ENCODE assay signal across 1 cellular context in genomic region chr1:144551543-144552424, GRCh38.
A peak's percentile ranks its signal among the peaks of the same experiment; 100 is the strongest.
TF ChIP-seq lines count a peak whose summit lies in the region.

No MANE protein-coding gene starts in this region.

TF ChIP-seq in HepG2, 621 proteins besides CTCF, POLR2A, EP300 and RAD21 (continued from another document):
- TF ChIP-seq, protein P1, sequence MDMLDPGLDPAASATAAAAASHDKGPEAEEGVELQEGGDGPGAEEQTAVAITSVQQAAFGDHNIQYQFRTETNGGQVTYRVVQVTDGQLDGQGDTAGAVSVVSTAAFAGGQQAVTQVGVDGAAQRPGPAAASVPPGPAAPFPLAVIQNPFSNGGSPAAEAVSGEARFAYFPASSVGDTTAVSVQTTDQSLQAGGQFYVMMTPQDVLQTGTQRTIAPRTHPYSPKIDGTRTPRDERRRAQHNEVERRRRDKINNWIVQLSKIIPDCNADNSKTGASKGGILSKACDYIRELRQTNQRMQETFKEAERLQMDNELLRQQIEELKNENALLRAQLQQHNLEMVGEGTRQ (IDR thresholded peaks at IDR 0.05; ENCODE audit: low read depth, low read length) = no peak
- TF ChIP-seq, protein P1 (CRISPR knock-in tag; IDR thresholded peaks at IDR 0.05; ENCODE audit: borderline replicate concordance) = no peak
- TF ChIP-seq KAT8 (CRISPR knock-in tag; IDR thresholded peaks at IDR 0.05) (0 out of 2 replicates have a peak, but pooled peaks have one; percentile 50), KDM5B (CRISPR knock-in tag; IDR thresholded peaks at IDR 0.05; ENCODE audit: borderline replicate concordance) (peak; percentile 40; the same call in 1 of the 2 replicates), MAFK (conservative IDR thresholded peaks at IDR 0.05 in 1 of 2, IDR thresholded peaks at IDR 0.05 in 1 of 2; ENCODE audit: low read length in 2 of 2) (peak; percentile 36 to 46), BCL6 (CRISPR knock-in tag; IDR thresholded peaks at IDR 0.05) (0 out of 2 replicates have a peak, but pooled peaks have one; percentile 13), SOX6 (IDR thresholded peaks at IDR 0.05) (no peak), SOX6 (CRISPR knock-in tag; IDR thresholded peaks at IDR 0.05) (0 out of 2 replicates have a peak, but pooled peaks have one; percentile 22), ZNF672 (CRISPR knock-in tag; IDR thresholded peaks at IDR 0.05) (no peak), TAF1 (CRISPR knock-in tag; IDR thresholded peaks at IDR 0.05) (peak; percentile 28; the same call in 1 of the 2 replicates), SAP130 (CRISPR knock-in tag; IDR thresholded peaks at IDR 0.05; ENCODE audit: low read depth) (peak; percentile 43), ZFP90 (CRISPR knock-in tag; IDR thresholded peaks at IDR 0.05; ENCODE audit: borderline replicate concordance) (0 out of 2 replicates have a peak, but pooled peaks have one; percentile 54), RBM39 (IDR thresholded peaks at IDR 0.05; ENCODE audit: low read depth, low read length, poor library complexity, severe bottlenecking) (peak; percentile 35), FOXA1 (IDR thresholded peaks at IDR 0.05) (no peak), FOXA1 (CRISPR knock-in tag; IDR thresholded peaks at IDR 0.05) (peak; percentile 72), MEF2D (CRISPR knock-in tag; IDR thresholded peaks at IDR 0.05) (0 out of 2 replicates have a peak, but pooled peaks have one; percentile 24), ZNF788 (CRISPR knock-in tag; IDR thresholded peaks at IDR 0.05; ENCODE audit: borderline replicate concordance) (peak; percentile 37; the same call in 1 of the 2 replicates), LCORL (IDR thresholded peaks at IDR 0.05) (no peak), LCORL (CRISPR knock-in tag; IDR thresholded peaks at IDR 0.05) (0 out of 2 replicates have a peak, but pooled peaks have one; percentile 35), ZIK1 (CRISPR knock-in tag; IDR thresholded peaks at IDR 0.05; ENCODE audit: borderline replicate concordance, low read depth) (peak; percentile 54; the same call in 1 of the 2 replicates), CREM (IDR thresholded peaks at IDR 0.05) (peak; percentile 76), CREM (CRISPR knock-in tag; IDR thresholded peaks at IDR 0.05) (no peak), HNRNPK (IDR thresholded peaks at IDR 0.05; ENCODE audit: low read depth, low read length, poor library complexity, severe bottlenecking) (no peak), EED (CRISPR knock-in tag; IDR thresholded peaks at IDR 0.05) (0 out of 2 replicates have a peak, but pooled peaks have one; percentile 36), ZBTB21 (CRISPR knock-in tag; IDR thresholded peaks at IDR 0.05) (peak; percentile 82), TAF15 (IDR thresholded peaks at IDR 0.05; ENCODE audit: low read depth, low read length, poor library complexity, severe bottlenecking) (no peak), HNF1B (CRISPR knock-in tag; IDR thresholded peaks at IDR 0.05) (no peak), E2F1 (CRISPR knock-in tag; IDR thresholded peaks at IDR 0.05) (no peak), ZBTB20 (CRISPR knock-in tag; IDR thresholded peaks at IDR 0.05; ENCODE audit: borderline replicate concordance, low read depth) (0 out of 2 replicates have a peak, but pooled peaks have one; percentile 26), HOXA9 (CRISPR knock-in tag; IDR thresholded peaks at IDR 0.05; ENCODE audit: borderline replicate concordance) (0 out of 2 replicates have a peak, but pooled peaks have one; percentile 26), SIN3A (IDR thresholded peaks at IDR 0.05; ENCODE audit: borderline replicate concordance, low read depth, low read length) (0 out of 2 replicates have a peak, but pooled peaks have one; percentile 17), ZNF687 (CRISPR knock-in tag; IDR thresholded peaks at IDR 0.05) (peak; percentile 83), ZNF207 (IDR thresholded peaks at IDR 0.05; ENCODE audit: borderline replicate concordance) (no peak), ZNF225 (CRISPR knock-in tag; IDR thresholded peaks at IDR 0.05) (0 out of 2 replicates have a peak, but pooled peaks have one; percentile 19), TARDBP (CRISPR knock-in tag; IDR thresholded peaks at IDR 0.05) (peak; percentile 9; the same call in 1 of the 2 replicates), ARHGAP35 (CRISPR knock-in tag; IDR thresholded peaks at IDR 0.05; ENCODE audit: borderline replicate concordance) (no peak), ZNF501 (CRISPR knock-in tag; IDR thresholded peaks at IDR 0.05) (peak; percentile 44; the same call in 1 of the 2 replicates), NR2C2 (CRISPR knock-in tag; IDR thresholded peaks at IDR 0.05; ENCODE audit: borderline replicate concordance) (peak; percentile 30; the same call in 1 of the 2 replicates), SALL2 (CRISPR knock-in tag; IDR thresholded peaks at IDR 0.05) (peak; percentile 63; the same call in 1 of the 2 replicates), ZNF383 (CRISPR knock-in tag; IDR thresholded peaks at IDR 0.05; ENCODE audit: borderline replicate concordance) (no peak), ZSCAN21 (CRISPR knock-in tag; IDR thresholded peaks at IDR 0.05; ENCODE audit: borderline replicate concordance) (peak; percentile 31; the same call in 1 of the 2 replicates), MED1 (CRISPR knock-in tag; IDR thresholded peaks at IDR 0.05) (peak; percentile 80), MIXL1 (CRISPR knock-in tag; IDR thresholded peaks at IDR 0.05) (0 out of 2 replicates have a peak, but pooled peaks have one; percentile 13), ASH2L (IDR thresholded peaks at IDR 0.05; ENCODE audit: insufficient read length, low read depth, low read length) (no peak), RBFOX2 (IDR thresholded peaks at IDR 0.05; ENCODE audit: low read depth, low read length) (peak; percentile 62), DR1 (CRISPR knock-in tag; IDR thresholded peaks at IDR 0.05) (peak; percentile 37; the same call in 1 of the 2 replicates), ZNF350 (CRISPR knock-in tag; IDR thresholded peaks at IDR 0.05; ENCODE audit: borderline replicate concordance, low read depth) (no peak)
- TF ChIP-seq, protein P2, sequence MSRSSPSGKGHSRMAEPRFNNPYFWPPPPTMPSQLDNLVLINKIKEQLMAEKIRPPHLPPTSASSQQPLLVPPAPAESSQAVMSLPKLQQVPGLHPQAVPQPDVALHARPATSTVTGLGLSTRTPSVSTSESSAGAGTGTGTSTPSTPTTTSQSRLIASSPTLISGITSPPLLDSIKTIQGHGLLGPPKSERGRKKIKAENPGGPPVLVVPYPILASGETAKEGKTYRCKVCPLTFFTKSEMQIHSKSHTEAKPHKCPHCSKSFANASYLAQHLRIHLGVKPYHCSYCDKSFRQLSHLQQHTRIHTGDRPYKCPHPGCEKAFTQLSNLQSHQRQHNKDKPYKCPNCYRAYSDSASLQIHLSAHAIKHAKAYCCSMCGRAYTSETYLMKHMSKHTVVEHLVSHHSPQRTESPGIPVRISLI (CRISPR knock-in tag; IDR thresholded peaks at IDR 0.05; ENCODE audit: borderline replicate concordance) = no peak
- TF ChIP-seq, protein P3, sequence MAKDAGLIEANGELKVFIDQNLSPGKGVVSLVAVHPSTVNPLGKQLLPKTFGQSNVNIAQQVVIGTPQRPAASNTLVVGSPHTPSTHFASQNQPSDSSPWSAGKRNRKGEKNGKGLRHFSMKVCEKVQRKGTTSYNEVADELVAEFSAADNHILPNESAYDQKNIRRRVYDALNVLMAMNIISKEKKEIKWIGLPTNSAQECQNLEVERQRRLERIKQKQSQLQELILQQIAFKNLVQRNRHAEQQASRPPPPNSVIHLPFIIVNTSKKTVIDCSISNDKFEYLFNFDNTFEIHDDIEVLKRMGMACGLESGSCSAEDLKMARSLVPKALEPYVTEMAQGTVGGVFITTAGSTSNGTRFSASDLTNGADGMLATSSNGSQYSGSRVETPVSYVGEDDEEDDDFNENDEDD (CRISPR knock-in tag; IDR thresholded peaks at IDR 0.05; ENCODE audit: borderline replicate concordance) = peak; percentile 56; the same call in 1 of the 2 replicates
- TF ChIP-seq, protein P4, sequence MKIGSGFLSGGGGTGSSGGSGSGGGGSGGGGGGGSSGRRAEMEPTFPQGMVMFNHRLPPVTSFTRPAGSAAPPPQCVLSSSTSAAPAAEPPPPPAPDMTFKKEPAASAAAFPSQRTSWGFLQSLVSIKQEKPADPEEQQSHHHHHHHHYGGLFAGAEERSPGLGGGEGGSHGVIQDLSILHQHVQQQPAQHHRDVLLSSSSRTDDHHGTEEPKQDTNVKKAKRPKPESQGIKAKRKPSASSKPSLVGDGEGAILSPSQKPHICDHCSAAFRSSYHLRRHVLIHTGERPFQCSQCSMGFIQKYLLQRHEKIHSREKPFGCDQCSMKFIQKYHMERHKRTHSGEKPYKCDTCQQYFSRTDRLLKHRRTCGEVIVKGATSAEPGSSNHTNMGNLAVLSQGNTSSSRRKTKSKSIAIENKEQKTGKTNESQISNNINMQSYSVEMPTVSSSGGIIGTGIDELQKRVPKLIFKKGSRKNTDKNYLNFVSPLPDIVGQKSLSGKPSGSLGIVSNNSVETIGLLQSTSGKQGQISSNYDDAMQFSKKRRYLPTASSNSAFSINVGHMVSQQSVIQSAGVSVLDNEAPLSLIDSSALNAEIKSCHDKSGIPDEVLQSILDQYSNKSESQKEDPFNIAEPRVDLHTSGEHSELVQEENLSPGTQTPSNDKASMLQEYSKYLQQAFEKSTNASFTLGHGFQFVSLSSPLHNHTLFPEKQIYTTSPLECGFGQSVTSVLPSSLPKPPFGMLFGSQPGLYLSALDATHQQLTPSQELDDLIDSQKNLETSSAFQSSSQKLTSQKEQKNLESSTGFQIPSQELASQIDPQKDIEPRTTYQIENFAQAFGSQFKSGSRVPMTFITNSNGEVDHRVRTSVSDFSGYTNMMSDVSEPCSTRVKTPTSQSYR (CRISPR knock-in tag; IDR thresholded peaks at IDR 0.05; ENCODE audit: borderline replicate concordance) = no peak
- TF ChIP-seq, protein P5, sequence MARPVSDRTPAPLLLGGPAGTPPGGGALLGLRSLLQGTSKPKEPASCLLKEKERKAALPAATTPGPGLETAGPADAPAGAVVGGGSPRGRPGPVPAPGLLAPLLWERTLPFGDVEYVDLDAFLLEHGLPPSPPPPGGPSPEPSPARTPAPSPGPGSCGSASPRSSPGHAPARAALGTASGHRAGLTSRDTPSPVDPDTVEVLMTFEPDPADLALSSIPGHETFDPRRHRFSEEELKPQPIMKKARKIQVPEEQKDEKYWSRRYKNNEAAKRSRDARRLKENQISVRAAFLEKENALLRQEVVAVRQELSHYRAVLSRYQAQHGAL (CRISPR knock-in tag; IDR thresholded peaks at IDR 0.05; ENCODE audit: not compliant biosample characterization) = no peak
